ENCODE assay signal across 37 cellular contexts in the genomic region with DNA sequence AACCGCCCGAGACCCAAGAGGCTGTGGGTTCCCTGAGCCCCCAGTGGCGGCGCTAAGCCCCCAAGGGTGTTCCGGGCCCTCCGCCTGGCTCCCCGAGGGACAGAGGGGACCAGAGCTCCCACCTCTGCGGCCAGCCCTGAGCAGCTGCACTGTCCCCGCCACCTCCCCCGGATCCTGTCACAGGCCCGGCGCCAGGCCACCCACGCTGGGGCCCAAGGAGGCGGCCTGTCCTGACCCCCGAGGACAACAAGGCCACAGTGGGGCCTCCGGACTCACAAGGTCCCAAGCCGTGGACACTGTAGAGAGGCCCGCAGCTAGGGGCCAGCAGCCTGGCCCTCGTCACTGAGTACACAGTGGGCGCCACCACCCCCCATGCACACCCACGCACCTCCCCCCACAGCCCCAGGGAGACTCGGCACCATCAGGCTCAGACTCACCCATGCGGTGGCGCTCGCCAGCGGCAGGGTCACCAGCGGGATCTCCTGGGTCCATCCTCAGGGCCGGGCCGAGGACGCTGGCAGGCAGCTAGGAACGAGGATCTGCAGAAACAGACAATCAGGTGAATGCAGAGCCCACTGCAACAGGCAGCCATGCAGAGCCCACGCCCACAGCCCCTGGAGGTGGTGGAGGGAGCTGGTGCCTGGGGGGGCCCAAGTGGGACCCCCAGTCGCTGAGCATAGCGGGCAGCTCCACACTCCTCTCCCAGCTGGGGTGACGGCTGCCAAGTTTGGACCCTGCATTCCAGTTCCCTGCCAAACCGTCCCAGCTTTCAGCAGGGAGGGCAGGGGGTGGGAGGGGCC. TPM values are rescaled to one million over a fixed set of nuclear protein-coding genes. Genes with fewer than 3 reads are reported as not detected.
"Had no signal": no experiment of that assay in that cellular context is flagged by ENCODE, and none has a peak within 500 bp of the region (broad histone marks: within the 10 kb centered on the region; RNA-seq: fewer than 3 reads in every experiment).

No MANE protein-coding gene starts in this region.

- H3K27ac Mint-ChIP-seq: activated CD8-positive, alpha-beta T cell treated with anti-CD3 and anti-CD28 coated beads for 36 hours; activated naive CD8-positive, alpha-beta T cell treated with anti-CD3 and anti-CD28 coated beads for 36 hours; activated T-cell treated with anti-CD3 and anti-CD28 coated beads, Interleukin-2, amount 50 U/mL, for 72 hours; activated T-helper 17 cell treated with anti-CD3 and anti-CD28 coated beads, Interleukin-2, amount 50 U/mL, for 72 hours had no signal

- DNase-seq: activated CD4-positive, alpha-beta T cell treated with anti-CD3 and anti-CD28 coated beads for 1 hour; activated CD4-positive, alpha-beta T cell treated with anti-CD3 and anti-CD28 coated beads for 48 hours; activated CD4-positive, alpha-beta T cell treated with anti-CD3 and anti-CD28 coated beads, Interleukin-2, amount 50 U/mL, for 4 hours; activated CD4-positive, CD25-positive, alpha-beta regulatory T cell; activated CD8-positive, alpha-beta T cell treated with anti-CD3 and anti-CD28 coated beads for 36 hours; activated effector memory CD4-positive, alpha-beta T cell treated with anti-CD3 and anti-CD28 coated beads, Interleukin-2, amount 50 U/mL, for 16 hours; activated naive CD4-positive, alpha-beta T cell; activated naive CD4-positive, alpha-beta T cell treated with anti-CD3 and anti-CD28 coated beads, Interleukin-2, amount 50 U/mL, for 16 hours; activated naive CD8-positive, alpha-beta T cell treated with anti-CD3 and anti-CD28 coated beads for 36 hours; activated T-cell treated with anti-CD3 and anti-CD28 coated beads, Interleukin-2, amount 50 U/mL, for 1 hour; activated T-cell treated with anti-CD3 and anti-CD28 coated beads, Interleukin-2, amount 50 U/mL, for 72 hours; amniotic stem cell; brain microvascular endothelial cell; central memory CD4-positive, alpha-beta T cell; Karpas-422; KBM-7; NCI-H1105; NCI-H1417 treated with DMSO at 0.1 percent for 48 hours; NCI-H187 treated with DMSO at 0.1 percent for 48 hours; NCI-H2081 treated with DMSO at 0.1 percent for 48 hours; NCI-H226; NCI-H446 treated with DMSO at 0.1 percent for 48 hours; NCI-H524; NCI-H69; NCI-H82; PC-3; Peyer's patch; RPMI8226; SIG-M5; T1000; WERI-Rb-1 had no signal

- ATAC-seq: activated CD8-positive, alpha-beta T cell treated with anti-CD3 and anti-CD28 coated beads for 36 hours; activated T-cell treated with anti-CD3 and anti-CD28 coated beads, Interleukin-2, amount 50 U/mL, for 72 hours; activated T-helper 17 cell treated with anti-CD3 and anti-CD28 coated beads, Interleukin-2, amount 50 U/mL, for 72 hours; PC-3 had no signal

- H3K27me3 Mint-ChIP-seq: activated CD8-positive, alpha-beta T cell treated with anti-CD3 and anti-CD28 coated beads for 36 hours; activated naive CD8-positive, alpha-beta T cell treated with anti-CD3 and anti-CD28 coated beads for 36 hours; activated T-helper 17 cell treated with anti-CD3 and anti-CD28 coated beads, Interleukin-2, amount 50 U/mL, for 72 hours had no signal

- H3K36me3 ChIP-seq: brain microvascular endothelial cell, WERI-Rb-1 had no signal

- H3K27me3 ChIP-seq: brain microvascular endothelial cell, Peyer's patch had no signal

- H3K9me3 ChIP-seq: Peyer's patch had no signal

- H3K4me3 ChIP-seq: Peyer's patch, SK-N-MC had no signal

- H3K27ac ChIP-seq: Peyer's patch, SK-N-MC, WERI-Rb-1 had no signal

- H3K4me3 Mint-ChIP-seq: activated CD8-positive, alpha-beta T cell treated with anti-CD3 and anti-CD28 coated beads for 36 hours; activated naive CD8-positive, alpha-beta T cell treated with anti-CD3 and anti-CD28 coated beads for 36 hours; activated T-cell treated with anti-CD3 and anti-CD28 coated beads, Interleukin-2, amount 50 U/mL, for 72 hours; activated T-helper 17 cell treated with anti-CD3 and anti-CD28 coated beads, Interleukin-2, amount 50 U/mL, for 72 hours had no signal

- H3K9me3 Mint-ChIP-seq: activated CD8-positive, alpha-beta T cell treated with anti-CD3 and anti-CD28 coated beads for 36 hours; activated naive CD8-positive, alpha-beta T cell treated with anti-CD3 and anti-CD28 coated beads for 36 hours; activated T-cell treated with anti-CD3 and anti-CD28 coated beads, Interleukin-2, amount 50 U/mL, for 72 hours; activated T-helper 17 cell treated with anti-CD3 and anti-CD28 coated beads, Interleukin-2, amount 50 U/mL, for 72 hours had no signal

RNA-seq across cellular contexts. Expression of a gene that starts 46.1 kb away (rescaled TPM):
- total RNA-seq: activated CD8-positive, alpha-beta memory T cell treated with anti-CD3 and anti-CD28 coated beads for 36 hours; activated CD8-positive, alpha-beta T cell treated with anti-CD3 and anti-CD28 coated beads for 36 hours; activated naive CD8-positive, alpha-beta T cell treated with anti-CD3 and anti-CD28 coated beads for 36 hours; activated T-cell treated with anti-CD3 and anti-CD28 coated beads, Interleukin-2, amount 50 U/mL, for 72 hours; activated T-helper 17 cell treated with anti-CD3 and anti-CD28 coated beads, Interleukin-2, amount 50 U/mL, for 72 hours; aorta; MCF 10A; PC-3; T-helper 2 cell treated with Interferon-gamma antibody and Interleukin-4, amounts not matched to agents 100 ng/mL and 5 ng/mL, for 36 hours had no signal
